In the genomic region with DNA sequence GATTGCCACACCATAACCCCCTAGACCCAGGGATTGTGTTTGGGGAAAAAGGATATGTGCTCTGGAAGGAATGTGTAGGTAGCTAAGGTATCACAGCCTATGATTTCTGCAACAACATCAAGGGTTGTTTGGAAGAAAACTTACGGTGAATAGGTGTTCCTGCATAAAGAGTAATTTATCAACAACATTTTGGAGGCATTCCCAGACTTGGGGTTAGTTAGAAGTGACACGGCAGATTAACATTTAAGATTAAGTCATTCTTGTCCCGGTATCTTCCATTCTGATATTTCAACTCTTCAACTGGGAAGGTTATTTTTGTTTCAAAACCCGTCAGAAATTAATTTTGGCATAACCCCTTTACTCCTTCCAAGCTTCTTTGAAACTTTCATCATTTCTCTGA, we compare ENCODE assay signal across 22 cellular contexts.
"Had no signal": no experiment of that assay in that cellular context is flagged by ENCODE, and none has a peak within 500 bp of the region (broad histone marks: within the 10 kb centered on the region; RNA-seq: fewer than 3 reads in every experiment).

No MANE protein-coding gene starts in this region.

- H3K27me3 ChIP-seq: body of pancreas, upper lobe of right lung had no signal

- H3K36me3 ChIP-seq: left ventricle myocardium inferior, upper lobe of right lung had no signal

- H3K27ac ChIP-seq: body of pancreas, left ventricle myocardium inferior, upper lobe of right lung had no signal

- ATAC-seq: activated T-cell treated with anti-CD3 and anti-CD28 coated beads, Interleukin-2, amount 50 U/mL, for 4 hours; body of pancreas; natural killer cell; stimulated activated naive CD8-positive, alpha-beta T cell treated with anti-CD3 and anti-CD28 coated beads, Interleukin-15, Interleukin-2, amounts not matched to agents 100 U/mL and 50 U/mL, for 24 hours; T-helper 17 cell; upper lobe of right lung had no signal

- H3K9me3 ChIP-seq: body of pancreas, left ventricle myocardium inferior, upper lobe of right lung had no signal

- H3K4me3 ChIP-seq: body of pancreas, left ventricle myocardium inferior, upper lobe of right lung had no signal

- DNase-seq: activated B cell treated with CpG ODN at 0.5 μM for 24 hours; activated CD4-positive, alpha-beta T cell treated with anti-CD3 and anti-CD28 coated beads for 4 hours; activated CD4-positive, alpha-beta T cell treated with anti-CD3 and anti-CD28 coated beads, Interleukin-2, amount 50 U/mL, for 48 hours; activated CD8-positive, alpha-beta memory T cell treated with anti-CD3 and anti-CD28 coated beads, Interleukin-2, amount 50 U/mL, for 48 hours; activated naive CD4-positive, alpha-beta T cell; activated naive CD8-positive, alpha-beta T cell treated with anti-CD3 and anti-CD28 coated beads for 36 hours; activated T-cell treated with anti-CD3 and anti-CD28 coated beads, Interleukin-2, amount 50 U/mL, for 4 hours; body of pancreas; central memory CD4-positive, alpha-beta T cell; dermis blood vessel endothelial cell; effector CD8-positive, alpha-beta T cell; erythroblast; foreskin fibroblast; kidney; left ventricle myocardium inferior; midbrain; natural killer cell; retina; stimulated activated CD4-positive, alpha-beta T cell treated with anti-CD3 and anti-CD28 coated beads, Interleukin-4, amount 100 ng/mL, for 4 hours; stimulated activated naive CD8-positive, alpha-beta T cell treated with anti-CD3 and anti-CD28 coated beads, Interleukin-15, Interleukin-2, amounts not matched to agents 100 U/mL and 50 U/mL, for 24 hours; T-helper 17 cell; upper lobe of right lung had no signal

- H3K4me1 ChIP-seq: body of pancreas, left ventricle myocardium inferior, upper lobe of right lung had no signal
